Comparison of ENCODE assay signal across 21 cellular contexts in genomic region chr10:110285501-110285900, GRCh38.
"Had no signal": no experiment of that assay in that cellular context is flagged by ENCODE, and none has a peak within 500 bp of the region (broad histone marks: within the 10 kb centered on the region; RNA-seq: fewer than 3 reads in every experiment).

No MANE protein-coding gene starts in this region.

- H3K9me3 ChIP-seq: gastrocnemius medialis, heart left ventricle had no signal

- H3K27me3 ChIP-seq: brain microvascular endothelial cell, gastrocnemius medialis, heart left ventricle had no signal

- H3K27ac ChIP-seq: brain microvascular endothelial cell, coronary artery, gastrocnemius medialis, heart left ventricle had no signal

- H3K4me3 ChIP-seq: coronary artery, gastrocnemius medialis, heart left ventricle had no signal

- H3K4me3 Mint-ChIP-seq: activated T-cell treated with anti-CD3 and anti-CD28 coated beads, Interleukin-2, amount 50 U/mL, for 72 hours; natural killer cell; T-helper 1 cell treated with Interleukin-12 subunit alpha and Interleukin-12 subunit beta and Interleukin-4 antibody, amounts not matched to agents 30 μg/mL and 1 μg/mL, for 36 hours had no signal

- H3K27ac Mint-ChIP-seq: activated T-cell treated with anti-CD3 and anti-CD28 coated beads, Interleukin-2, amount 50 U/mL, for 72 hours; natural killer cell; T-helper 1 cell treated with Interleukin-12 subunit alpha and Interleukin-12 subunit beta and Interleukin-4 antibody, amounts not matched to agents 30 μg/mL and 1 μg/mL, for 36 hours had no signal

- H3K4me1 Mint-ChIP-seq: natural killer cell had no signal

- H3K9me3 Mint-ChIP-seq: activated T-cell treated with anti-CD3 and anti-CD28 coated beads, Interleukin-2, amount 50 U/mL, for 72 hours; natural killer cell; T-helper 1 cell treated with Interleukin-12 subunit alpha and Interleukin-12 subunit beta and Interleukin-4 antibody, amounts not matched to agents 30 μg/mL and 1 μg/mL, for 36 hours had no signal

- DNase-seq: activated CD4-positive, CD25-positive, alpha-beta regulatory T cell treated with anti-CD3 and anti-CD28 coated beads, Interleukin-2, amount 50 U/mL, for 72 hours; activated CD8-positive, alpha-beta memory T cell treated with anti-CD3 and anti-CD28 coated beads for 24 hours; activated CD8-positive, alpha-beta memory T cell treated with anti-CD3 and anti-CD28 coated beads, Interleukin-2, amount 50 U/mL, for 48 hours; activated effector memory CD4-positive, alpha-beta T cell treated with anti-CD3 and anti-CD28 coated beads, Interleukin-2, amount 50 U/mL, for 16 hours; activated naive CD4-positive, alpha-beta T cell treated with anti-CD3 and anti-CD28 coated beads, Interleukin-2, amount 50 U/mL, for 16 hours; activated T-cell treated with anti-CD3 and anti-CD28 coated beads, Interleukin-2, amount 50 U/mL, for 72 hours; aorta; brain microvascular endothelial cell; central memory CD4-positive, alpha-beta T cell; effector CD4-positive, alpha-beta T cell; gastrocnemius medialis; heart left ventricle; kidney glomerular epithelial cell; natural killer cell; nucleus accumbens; stimulated activated CD4-positive, alpha-beta T cell treated with anti-CD3 and anti-CD28 coated beads, Interleukin-12 subunit alpha, Interleukin-12 subunit beta, amount 100 ng/mL, for 4 hours; stimulated activated CD4-positive, alpha-beta T cell treated with anti-CD3 and anti-CD28 coated beads, Interleukin-1b, Interleukin-23, amount 100 ng/mL, for 48 hours; stimulated activated CD8-positive, alpha-beta memory T cell treated with anti-CD3 and anti-CD28 coated beads, Interleukin-4, amount 100 ng/mL, for 48 hours; stimulated activated naive CD4-positive, alpha-beta T cell had no signal

- ATAC-seq: activated T-cell treated with anti-CD3 and anti-CD28 coated beads, Interleukin-2, amount 50 U/mL, for 72 hours; gastrocnemius medialis; natural killer cell had no signal

- H3K4me1 ChIP-seq: gastrocnemius medialis had no signal
